8 cellular contexts compared by ENCODE assay signal in the genomic region with DNA sequence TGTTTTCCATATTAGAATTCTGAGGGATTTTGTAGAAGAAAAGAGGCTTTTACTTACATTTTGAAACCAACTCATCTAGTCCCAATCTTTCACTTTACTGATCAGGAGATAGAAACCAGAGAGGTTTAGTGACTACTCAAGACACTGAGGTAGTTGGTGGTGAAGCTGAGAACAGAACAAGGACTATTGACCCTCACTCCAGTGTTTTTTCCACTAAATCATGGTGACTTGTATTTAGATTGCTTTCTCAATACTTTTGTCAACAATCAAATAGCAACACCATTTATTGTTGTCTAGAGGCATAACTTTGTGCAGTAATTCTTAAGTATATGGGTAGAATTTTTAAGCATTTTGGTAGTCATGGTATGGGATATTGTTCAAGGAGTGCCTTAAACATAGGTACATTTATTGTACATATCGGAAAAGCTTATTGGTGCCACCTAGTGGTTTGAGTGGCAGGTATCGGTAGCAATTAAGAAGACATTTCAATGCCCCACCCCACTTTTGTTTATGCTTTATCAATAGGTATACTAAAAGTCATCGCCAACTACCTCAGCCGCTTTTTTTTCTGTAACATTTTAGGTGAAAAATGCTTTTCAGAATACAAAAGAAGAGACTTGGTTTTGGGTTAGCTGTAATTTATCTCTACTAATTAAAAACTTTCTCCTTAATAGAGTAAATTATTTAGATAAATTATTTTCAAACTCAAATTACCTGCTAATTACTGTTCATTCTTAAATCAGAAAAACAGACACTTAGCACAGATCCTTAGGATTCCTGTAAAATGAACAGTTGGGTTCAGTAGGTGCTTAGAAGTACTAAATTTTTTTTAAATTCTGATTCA. TPM values are rescaled to one million over a fixed set of nuclear protein-coding genes. Genes with fewer than 3 reads are reported as not detected.
A peak's percentile ranks its signal among the peaks of the same experiment; 100 is the strongest.
DNase-seq lines count a peak whose midpoint lies in the region; ATAC-seq and TF ChIP-seq lines count a peak whose summit lies in the region.

No MANE protein-coding gene starts in this region.

- TF ChIP-seq POLR2A in gastroesophageal sphincter (IDR thresholded peaks at IDR 0.05): no peak
- TF ChIP-seq POLR2A in sigmoid colon (IDR thresholded peaks at IDR 0.05): no peak

- H3K4me3 ChIP-seq in gastroesophageal sphincter (no peak overlapping the region), sigmoid colon (no peak overlapping the region)

- peak; percentile 92 for ATAC-seq in GM18873 (IDR thresholded peaks at IDR 0.05; ENCODE audit: low FRiP score, unreplicated experiment)
- ATAC-seq in HG03097 (IDR thresholded peaks at IDR 0.05; ENCODE audit: low FRiP score, unreplicated experiment): peak; percentile 70
- ATAC-seq in gastroesophageal sphincter: no peak

- H3K36me3 ChIP-seq in gastroesophageal sphincter: no peaks in the 10 kb centered on the region
- no peaks in the 10 kb centered on the region for H3K36me3 ChIP-seq in sigmoid colon

- intact Hi-C loops in sigmoid colon (cut with DNase I): loop anchor here (2.0 to 5.0 kb wide), 2 partner anchors 181 to 329 kb away; no protein-coding TSS in a partner anchor

- TF ChIP-seq CTCF in VCaP (conservative IDR thresholded peaks at IDR 0.05): peak; percentile 87
- TF ChIP-seq CTCF in gastroesophageal sphincter (IDR thresholded peaks at IDR 0.05): peak; percentile 32 to 70 (median 50)
- peak; percentile 11 to 64 (median 51) for TF ChIP-seq CTCF in sigmoid colon (IDR thresholded peaks at IDR 0.05)

- DNase-seq in D341Med (ENCODE audit: low spot score) (peak; percentile 62), NCI-H2029 treated with DMSO at 0.1 percent for 48 hours (lab: John Stamatoyannopoulos, UW) (peak; percentile 68), sigmoid colon (no peak), middle frontal gyrus (ENCODE audit: extremely low spot score, low spot score) (no peak)

- H3K9me3 ChIP-seq in gastroesophageal sphincter: no peaks in the 10 kb centered on the region
- no peaks in the 10 kb centered on the region for H3K9me3 ChIP-seq in sigmoid colon

- H3K27ac ChIP-seq in VCaP: no peak overlapping the region
- no peak overlapping the region for H3K27ac ChIP-seq in gastroesophageal sphincter
- no peak overlapping the region for H3K27ac ChIP-seq in sigmoid colon

- WGBS in gastroesophageal sphincter (ENCODE audit: low coverage in 1 of 2), 2 donors: 20 to 22% methylated on average over 4 of the region's 4 CpGs
- WGBS in sigmoid colon, 2 donors: 4 to 14% methylated on average over 4 of the region's 4 CpGs

- TF ChIP-seq EP300 in gastroesophageal sphincter (IDR thresholded peaks at IDR 0.05): no peak
- no peak for TF ChIP-seq EP300 in sigmoid colon (IDR thresholded peaks at IDR 0.05)

- no peaks in the 10 kb centered on the region for H3K4me1 ChIP-seq in gastroesophageal sphincter
- H3K4me1 ChIP-seq in sigmoid colon: no peaks in the 10 kb centered on the region

- H3K27me3 ChIP-seq in gastroesophageal sphincter (no peaks in the 10 kb centered on the region), sigmoid colon (no peaks in the 10 kb centered on the region)

RNA-seq across cellular contexts. Expression of gene PAWR, which starts 47.3 kb away (rescaled TPM):
- 10 to 100 TPM; 45.1 to 92.1 (median 59.5) TPM for total RNA-seq in gastroesophageal sphincter
- 10 to 100 TPM; 22.1 to 53.5 (median 30.2) TPM for total RNA-seq in sigmoid colon
- 10 to 100 TPM in 2 of 3 donors, 1 to 10 TPM in 1; 7.8 to 25.1 (median 15.7) TPM for polyA plus RNA-seq in sigmoid colon

Comparison
In these comparisons a context has a peak if more than half of its experiments do, and no peak if none do; other contexts are left out.
1. DNase-seq: peak in D341Med (single experiment) and NCI-H2029 treated with DMSO at 0.1 percent for 48 hours (single experiment); none in sigmoid colon (single experiment) and middle frontal gyrus (single experiment).
2. Peak in every context shown above with its lines, with median percentiles within 50 percentile points of each other: CTCF ChIP-seq.